In genomic region chr7:139976838-139977656, GRCh38 we compare ENCODE assay signal across 1 cellular context.
A peak's percentile ranks its signal among the peaks of the same experiment; 100 is the strongest.
TF ChIP-seq lines count a peak whose summit lies in the region.

No MANE protein-coding gene starts in this region.

TF ChIP-seq in K562, 482 proteins besides CTCF, POLR2A, EP300 and RAD21 (continued from another document and continues in another):
- TF ChIP-seq ELF2 (CRISPR knock-in tag; IDR thresholded peaks at IDR 0.05) (no peak), DLX4 (CRISPR knock-in tag; IDR thresholded peaks at IDR 0.05) (no peak), TFAP4 (CRISPR knock-in tag; IDR thresholded peaks at IDR 0.05; ENCODE audit: borderline replicate concordance) (peak; percentile 61), RUNX1 (IDR thresholded peaks at IDR 0.05; ENCODE audit: low read depth) (no peak), RBM39 (optimal IDR thresholded peaks at IDR 0.05; ENCODE audit: low read depth, low read length) (no peak), ZNF551 (CRISPR knock-in tag; IDR thresholded peaks at IDR 0.05) (no peak), DMBX1 (CRISPR knock-in tag; IDR thresholded peaks at IDR 0.05; ENCODE audit: borderline replicate concordance) (peak; percentile 10; the same call in 1 of the 2 replicates), ZNF3 (CRISPR knock-in tag; IDR thresholded peaks at IDR 0.05) (no peak), ZNF584 (CRISPR knock-in tag; IDR thresholded peaks at IDR 0.05; ENCODE audit: low read depth) (no peak), ZKSCAN8 (CRISPR knock-in tag; IDR thresholded peaks at IDR 0.05) (no peak), E2F8 (IDR thresholded peaks at IDR 0.05; ENCODE audit: low read depth, partially characterized antibody) (peak; percentile 54), GTF2B (IDR thresholded peaks at IDR 0.05; ENCODE audit: extremely low read depth, insufficient read length) (no peak), KDM1A (IDR thresholded peaks at IDR 0.05) (no peak), PYGO2 (tag; IDR thresholded peaks at IDR 0.05) (no peak), HEY1 (CRISPR knock-in tag; IDR thresholded peaks at IDR 0.05; ENCODE audit: borderline replicate concordance) (no peak; the same call in 1 of the 2 replicates), HMG20B (CRISPR knock-in tag; IDR thresholded peaks at IDR 0.05) (no peak), FOXO4 (CRISPR knock-in tag; IDR thresholded peaks at IDR 0.05) (no peak), ZNF778 (CRISPR knock-in tag; IDR thresholded peaks at IDR 0.05) (no peak), TSHZ1 (CRISPR knock-in tag; IDR thresholded peaks at IDR 0.05) (no peak), ZNF717 (CRISPR knock-in tag; IDR thresholded peaks at IDR 0.05) (no peak), ETV6 (IDR thresholded peaks at IDR 0.05; ENCODE audit: borderline replicate concordance in 1 of 2, low read depth in 2 of 2, low read length in 1 of 2) (no peak; a peak in 1 of 4 replicates), ETV6 (CRISPR knock-in tag; IDR thresholded peaks at IDR 0.05; ENCODE audit: borderline replicate concordance) (0 out of 2 replicates have a peak, but pooled peaks have one; percentile 52), E2F5 (CRISPR knock-in tag; IDR thresholded peaks at IDR 0.05) (no peak; the same call in 1 of the 2 replicates), ZNF668 (CRISPR knock-in tag; IDR thresholded peaks at IDR 0.05) (no peak), LEF1 (IDR thresholded peaks at IDR 0.05) (no peak; the same call in 1 of the 2 replicates), E2F1 (CRISPR knock-in tag; IDR thresholded peaks at IDR 0.05) (no peak), HSF4 (CRISPR knock-in tag; IDR thresholded peaks at IDR 0.05; ENCODE audit: borderline replicate concordance) (no peak), MCM2 (IDR thresholded peaks at IDR 0.05; ENCODE audit: low read depth) (no peak), ARID3B (CRISPR knock-in tag; IDR thresholded peaks at IDR 0.05; ENCODE audit: borderline replicate concordance) (no peak), PCBP2 (IDR thresholded peaks at IDR 0.05; ENCODE audit: low read depth, low read length, poor library complexity, severe bottlenecking) (no peak), ZNF212 (CRISPR knock-in tag; IDR thresholded peaks at IDR 0.05) (no peak), BRD9 (IDR thresholded peaks at IDR 0.05; ENCODE audit: low read depth, partially characterized antibody) (peak; percentile 82), NR1H2 (CRISPR knock-in tag; IDR thresholded peaks at IDR 0.05) (no peak), MBD1 (CRISPR knock-in tag; IDR thresholded peaks at IDR 0.05) (0 out of 2 replicates have a peak, but pooled peaks have one; percentile 65), NEUROD1 (IDR thresholded peaks at IDR 0.05; ENCODE audit: borderline replicate concordance, low read depth, low read length, partially characterized antibody) (no peak), HMGXB4 (CRISPR knock-in tag; IDR thresholded peaks at IDR 0.05) (no peak)
